Comparison of ENCODE assay signal across 1 cellular context in genomic region chr2:168773719-168774521, GRCh38.
TF ChIP-seq lines count a peak whose summit lies in the region.

No MANE protein-coding gene starts in this region.

TF ChIP-seq in K562, 482 proteins besides CTCF, POLR2A, EP300 and RAD21 (continued from another document and continues in another):
- TF ChIP-seq, protein P1, sequence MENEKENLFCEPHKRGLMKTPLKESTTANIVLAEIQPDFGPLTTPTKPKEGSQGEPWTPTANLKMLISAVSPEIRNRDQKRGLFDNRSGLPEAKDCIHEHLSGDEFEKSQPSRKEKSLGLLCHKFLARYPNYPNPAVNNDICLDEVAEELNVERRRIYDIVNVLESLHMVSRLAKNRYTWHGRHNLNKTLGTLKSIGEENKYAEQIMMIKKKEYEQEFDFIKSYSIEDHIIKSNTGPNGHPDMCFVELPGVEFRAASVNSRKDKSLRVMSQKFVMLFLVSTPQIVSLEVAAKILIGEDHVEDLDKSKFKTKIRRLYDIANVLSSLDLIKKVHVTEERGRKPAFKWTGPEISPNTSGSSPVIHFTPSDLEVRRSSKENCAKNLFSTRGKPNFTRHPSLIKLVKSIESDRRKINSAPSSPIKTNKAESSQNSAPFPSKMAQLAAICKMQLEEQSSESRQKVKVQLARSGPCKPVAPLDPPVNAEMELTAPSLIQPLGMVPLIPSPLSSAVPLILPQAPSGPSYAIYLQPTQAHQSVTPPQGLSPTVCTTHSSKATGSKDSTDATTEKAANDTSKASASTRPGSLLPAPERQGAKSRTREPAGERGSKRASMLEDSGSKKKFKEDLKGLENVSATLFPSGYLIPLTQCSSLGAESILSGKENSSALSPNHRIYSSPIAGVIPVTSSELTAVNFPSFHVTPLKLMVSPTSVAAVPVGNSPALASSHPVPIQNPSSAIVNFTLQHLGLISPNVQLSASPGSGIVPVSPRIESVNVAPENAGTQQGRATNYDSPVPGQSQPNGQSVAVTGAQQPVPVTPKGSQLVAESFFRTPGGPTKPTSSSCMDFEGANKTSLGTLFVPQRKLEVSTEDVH (IDR thresholded peaks at IDR 0.05; ENCODE audit: low read depth, partially characterized antibody): peak; percentile 69
- TF ChIP-seq ZNF23 (CRISPR knock-in tag; IDR thresholded peaks at IDR 0.05): no peak
- peak in 1 of 2 experiments; percentile 49; a peak in 1 of 4 replicates for TF ChIP-seq NONO (IDR thresholded peaks at IDR 0.05; ENCODE audit: low read depth in 2 of 2, low read length in 1 of 2)
- TF ChIP-seq NCOA6 (IDR thresholded peaks at IDR 0.05): 0 out of 2 replicates have a peak, but pooled peaks have one; percentile 26
- 0 out of 2 replicates have a peak, but pooled peaks have one; percentile 12 for TF ChIP-seq SIN3B (IDR thresholded peaks at IDR 0.05; ENCODE audit: low read depth)
- no peak; the same call in 1 of the 2 replicates for TF ChIP-seq MAFK (IDR thresholded peaks at IDR 0.05; ENCODE audit: low read length)
- TF ChIP-seq ELF1 (tag; IDR thresholded peaks at IDR 0.05): peak; percentile 82
- no peak for TF ChIP-seq PHF20 (IDR thresholded peaks at IDR 0.05; ENCODE audit: partially characterized antibody)
- no peak for TF ChIP-seq ZNF75A (CRISPR knock-in tag; IDR thresholded peaks at IDR 0.05)
- TF ChIP-seq ZNF224 (CRISPR knock-in tag; IDR thresholded peaks at IDR 0.05): no peak
- no peak for TF ChIP-seq NR2C2 (CRISPR knock-in tag; IDR thresholded peaks at IDR 0.05)
- TF ChIP-seq NR2C2 (tag; IDR thresholded peaks at IDR 0.05): peak; percentile 7; the same call in 1 of the 2 replicates
- no peak for TF ChIP-seq ZNF124 (CRISPR knock-in tag; IDR thresholded peaks at IDR 0.05)
- peak; percentile 96 for TF ChIP-seq CTBP1 (IDR thresholded peaks at IDR 0.05; ENCODE audit: borderline replicate concordance)
- no peak for TF ChIP-seq CSDE1 (IDR thresholded peaks at IDR 0.05)
- peak; percentile 99 for TF ChIP-seq SMARCE1 (IDR thresholded peaks at IDR 0.05)
- no peak for TF ChIP-seq ZSCAN32 (CRISPR knock-in tag; IDR thresholded peaks at IDR 0.05)
- no peak for TF ChIP-seq ZNF436 (CRISPR knock-in tag; IDR thresholded peaks at IDR 0.05)
- 0 out of 2 replicates have a peak, but pooled peaks have one; percentile 2 for TF ChIP-seq ZBTB12 (CRISPR knock-in tag; IDR thresholded peaks at IDR 0.05)
- TF ChIP-seq, protein P2, sequence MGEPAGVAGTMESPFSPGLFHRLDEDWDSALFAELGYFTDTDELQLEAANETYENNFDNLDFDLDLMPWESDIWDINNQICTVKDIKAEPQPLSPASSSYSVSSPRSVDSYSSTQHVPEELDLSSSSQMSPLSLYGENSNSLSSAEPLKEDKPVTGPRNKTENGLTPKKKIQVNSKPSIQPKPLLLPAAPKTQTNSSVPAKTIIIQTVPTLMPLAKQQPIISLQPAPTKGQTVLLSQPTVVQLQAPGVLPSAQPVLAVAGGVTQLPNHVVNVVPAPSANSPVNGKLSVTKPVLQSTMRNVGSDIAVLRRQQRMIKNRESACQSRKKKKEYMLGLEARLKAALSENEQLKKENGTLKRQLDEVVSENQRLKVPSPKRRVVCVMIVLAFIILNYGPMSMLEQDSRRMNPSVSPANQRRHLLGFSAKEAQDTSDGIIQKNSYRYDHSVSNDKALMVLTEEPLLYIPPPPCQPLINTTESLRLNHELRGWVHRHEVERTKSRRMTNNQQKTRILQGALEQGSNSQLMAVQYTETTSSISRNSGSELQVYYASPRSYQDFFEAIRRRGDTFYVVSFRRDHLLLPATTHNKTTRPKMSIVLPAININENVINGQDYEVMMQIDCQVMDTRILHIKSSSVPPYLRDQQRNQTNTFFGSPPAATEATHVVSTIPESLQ (CRISPR knock-in tag; IDR thresholded peaks at IDR 0.05): no peak
- peak; percentile 98 for TF ChIP-seq HDAC2 (IDR thresholded peaks at IDR 0.05)
- TF ChIP-seq TEAD4 (IDR thresholded peaks at IDR 0.05; ENCODE audit: low read length): peak; percentile 100
- TF ChIP-seq TEAD4 (CRISPR knock-in tag; IDR thresholded peaks at IDR 0.05; ENCODE audit: borderline replicate concordance): no peak
- peak; percentile 66 for TF ChIP-seq ZNF24 (IDR thresholded peaks at IDR 0.05)
- peak; percentile 90; the same call in 1 of the 2 replicates for TF ChIP-seq RUNX1 (IDR thresholded peaks at IDR 0.05; ENCODE audit: low read depth)
- TF ChIP-seq ETV6 (IDR thresholded peaks at IDR 0.05; ENCODE audit: borderline replicate concordance in 1 of 2, low read depth in 2 of 2, low read length in 1 of 2): peak in 1 of 2 experiments; percentile 85; a peak in 2 of 4 replicates
- no peak for TF ChIP-seq ETV6 (CRISPR knock-in tag; IDR thresholded peaks at IDR 0.05; ENCODE audit: borderline replicate concordance)
- TF ChIP-seq ZNF57 (CRISPR knock-in tag; IDR thresholded peaks at IDR 0.05): no peak
- TF ChIP-seq ARHGAP35 (IDR thresholded peaks at IDR 0.05; ENCODE audit: partially characterized antibody): no peak
- TF ChIP-seq GATAD2B (IDR thresholded peaks at IDR 0.05; ENCODE audit: borderline replicate concordance): peak; percentile 99
- no peak for TF ChIP-seq CBFB (CRISPR knock-in tag; IDR thresholded peaks at IDR 0.05)
- TF ChIP-seq, protein P3, sequence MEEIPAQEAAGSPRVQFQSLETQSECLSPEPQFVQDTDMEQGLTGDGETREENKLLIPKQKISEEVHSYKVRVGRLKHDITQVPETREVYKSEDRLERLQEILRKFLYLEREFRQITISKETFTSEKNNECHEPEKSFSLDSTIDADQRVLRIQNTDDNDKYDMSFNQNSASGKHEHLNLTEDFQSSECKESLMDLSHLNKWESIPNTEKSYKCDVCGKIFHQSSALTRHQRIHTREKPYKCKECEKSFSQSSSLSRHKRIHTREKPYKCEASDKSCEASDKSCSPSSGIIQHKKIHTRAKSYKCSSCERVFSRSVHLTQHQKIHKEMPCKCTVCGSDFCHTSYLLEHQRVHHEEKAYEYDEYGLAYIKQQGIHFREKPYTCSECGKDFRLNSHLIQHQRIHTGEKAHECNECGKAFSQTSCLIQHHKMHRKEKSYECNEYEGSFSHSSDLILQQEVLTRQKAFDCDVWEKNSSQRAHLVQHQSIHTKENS (CRISPR knock-in tag; IDR thresholded peaks at IDR 0.05): no peak
- no peak for TF ChIP-seq ZNF561 (CRISPR knock-in tag; conservative IDR thresholded peaks at IDR 0.05)
- TF ChIP-seq, protein P4, sequence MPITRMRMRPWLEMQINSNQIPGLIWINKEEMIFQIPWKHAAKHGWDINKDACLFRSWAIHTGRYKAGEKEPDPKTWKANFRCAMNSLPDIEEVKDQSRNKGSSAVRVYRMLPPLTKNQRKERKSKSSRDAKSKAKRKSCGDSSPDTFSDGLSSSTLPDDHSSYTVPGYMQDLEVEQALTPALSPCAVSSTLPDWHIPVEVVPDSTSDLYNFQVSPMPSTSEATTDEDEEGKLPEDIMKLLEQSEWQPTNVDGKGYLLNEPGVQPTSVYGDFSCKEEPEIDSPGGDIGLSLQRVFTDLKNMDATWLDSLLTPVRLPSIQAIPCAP (CRISPR knock-in tag; IDR thresholded peaks at IDR 0.05; ENCODE audit: borderline replicate concordance): no peak
- TF ChIP-seq GTF2F1 (IDR thresholded peaks at IDR 0.05; ENCODE audit: low read depth, low read length): 0 out of 2 replicates have a peak, but pooled peaks have one; percentile 32
- TF ChIP-seq ZNF280A (IDR thresholded peaks at IDR 0.05; ENCODE audit: low read depth, partially characterized antibody): no peak
- TF ChIP-seq PPARD (CRISPR knock-in tag; IDR thresholded peaks at IDR 0.05): no peak
- TF ChIP-seq AFF1 (IDR thresholded peaks at IDR 0.05; ENCODE audit: low read depth in 1 of 2, partially characterized antibody in 2 of 2): peak; percentile 74 to 96
- TF ChIP-seq CBX5 (IDR thresholded peaks at IDR 0.05; ENCODE audit: borderline replicate concordance, low read depth): 0 out of 2 replicates have a peak, but pooled peaks have one; percentile 86
- peak; percentile 88 to 98 for TF ChIP-seq RCOR1 (IDR thresholded peaks at IDR 0.05; ENCODE audit: borderline replicate concordance in 1 of 2, low read depth in 2 of 2, low read length in 2 of 2)
- TF ChIP-seq, protein P5, sequence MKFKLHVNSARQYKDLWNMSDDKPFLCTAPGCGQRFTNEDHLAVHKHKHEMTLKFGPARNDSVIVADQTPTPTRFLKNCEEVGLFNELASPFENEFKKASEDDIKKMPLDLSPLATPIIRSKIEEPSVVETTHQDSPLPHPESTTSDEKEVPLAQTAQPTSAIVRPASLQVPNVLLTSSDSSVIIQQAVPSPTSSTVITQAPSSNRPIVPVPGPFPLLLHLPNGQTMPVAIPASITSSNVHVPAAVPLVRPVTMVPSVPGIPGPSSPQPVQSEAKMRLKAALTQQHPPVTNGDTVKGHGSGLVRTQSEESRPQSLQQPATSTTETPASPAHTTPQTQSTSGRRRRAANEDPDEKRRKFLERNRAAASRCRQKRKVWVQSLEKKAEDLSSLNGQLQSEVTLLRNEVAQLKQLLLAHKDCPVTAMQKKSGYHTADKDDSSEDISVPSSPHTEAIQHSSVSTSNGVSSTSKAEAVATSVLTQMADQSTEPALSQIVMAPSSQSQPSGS (CRISPR knock-in tag; IDR thresholded peaks at IDR 0.05): no peak
